In the genomic region with DNA sequence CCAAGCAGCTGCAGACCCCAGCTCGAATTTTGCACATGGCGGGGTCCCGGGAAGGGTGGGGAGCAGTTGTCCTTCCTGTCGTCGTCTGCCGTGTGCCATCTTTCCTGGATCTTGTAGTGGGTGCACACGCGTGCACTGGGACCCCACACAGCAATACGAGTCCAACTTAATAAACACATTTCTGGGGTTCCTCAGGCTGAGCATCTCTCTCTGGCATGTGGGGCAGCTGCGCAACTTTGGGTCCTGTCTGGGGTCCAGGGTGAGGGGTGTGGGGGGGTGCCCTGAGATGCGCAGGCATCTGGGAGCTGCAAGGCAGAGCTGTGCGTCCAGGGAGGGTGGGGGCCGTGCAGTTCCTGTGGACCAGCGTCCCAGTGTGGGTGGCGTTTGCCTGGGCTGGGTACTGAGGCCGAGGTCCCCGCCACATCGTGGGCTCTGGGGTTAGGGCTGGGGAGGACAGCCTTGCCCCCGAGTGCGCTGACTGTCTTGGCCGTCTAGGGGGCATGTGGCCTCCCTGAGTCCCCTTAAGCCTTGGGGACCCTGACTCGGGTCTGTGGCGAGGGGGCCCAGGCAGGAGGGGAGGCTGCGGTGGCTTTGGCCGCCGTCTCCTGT, we compare ENCODE assay signal across 9 cellular contexts. TPM values are rescaled to one million over a fixed set of nuclear protein-coding genes. Genes with fewer than 3 reads are reported as not detected.
DNase-seq lines count a peak whose midpoint lies in the region; ATAC-seq and TF ChIP-seq lines count a peak whose summit lies in the region.
"Had no signal": no experiment of that assay in that cellular context is flagged by ENCODE, and none has a peak within 500 bp of the region (broad histone marks: within the 10 kb centered on the region; RNA-seq: fewer than 3 reads in every experiment).

No MANE protein-coding gene starts in this region.

- TF ChIP-seq POLR2A in upper lobe of left lung (IDR thresholded peaks at IDR 0.05), result no peak

- no peak for TF ChIP-seq EP300 in upper lobe of left lung (IDR thresholded peaks at IDR 0.05)

- no peaks in the 10 kb centered on the region for H3K9me3 ChIP-seq in right atrium auricular region
- no peaks in the 10 kb centered on the region for H3K9me3 ChIP-seq in upper lobe of left lung
- H3K9me3 ChIP-seq: pancreas had no signal

- intact Hi-C loops in left ventricle myocardium superior (cut with micrococcal nuclease), result no loop called here

- DNase-seq in left ventricle myocardium superior, result peak; percentile 37
- no peak for DNase-seq in right atrium auricular region (ENCODE audit: low spot score)
- no peak for DNase-seq in coronary artery (ENCODE audit: low spot score)
- peak in 1 of 2 donors; percentile 67 for DNase-seq in upper lobe of left lung
- no peak for DNase-seq in COLO829 (ENCODE audit: low spot score)
- DNase-seq: dorsolateral prefrontal cortex, NCI-H1930 had no signal

- peaks cover under 1 to 6% of the 10 kb centered on the region in 2 donors for H3K27me3 ChIP-seq in right atrium auricular region
- peaks cover 0 to 7% (median 3%) of the 10 kb centered on the region in 4 donors for H3K27me3 ChIP-seq in upper lobe of left lung

- H3K4me1 ChIP-seq in right atrium auricular region (peaks cover 0 to 24% of the 10 kb centered on the region in 2 donors), upper lobe of left lung (peaks cover 19 to 30% (median 23%) of the 10 kb centered on the region in 4 donors)

- H3K27ac ChIP-seq in right atrium auricular region (no peak overlapping the region), coronary artery (no peak overlapping the region), upper lobe of left lung (peak overlapping the region in 2 of 4 donors; percentile 80 to 89)
- H3K27ac ChIP-seq: dorsolateral prefrontal cortex had no signal

- WGBS in upper lobe of left lung, 2 donors, result 83 to 84% methylated on average over 2 to 19 of the region's 26 CpGs

- H3K36me3 ChIP-seq in right atrium auricular region (no peaks in the 10 kb centered on the region), upper lobe of left lung (peaks cover 0 to 14% (median 7%) of the 10 kb centered on the region in 4 donors)
- H3K36me3 ChIP-seq: pancreas had no signal

- TF ChIP-seq CTCF in right atrium auricular region (IDR thresholded peaks at IDR 0.05), result no peak
- TF ChIP-seq CTCF in coronary artery (IDR thresholded peaks at IDR 0.05), result no peak
- no peak for TF ChIP-seq CTCF in upper lobe of left lung (IDR thresholded peaks at IDR 0.05)

- ATAC-seq in left ventricle myocardium superior (no peak), upper lobe of left lung (ENCODE audit: low FRiP score in 2 of 2) (no peak), HG03521 (IDR thresholded peaks at IDR 0.05; ENCODE audit: unreplicated experiment) (no peak)

- H3K4me3 ChIP-seq in right atrium auricular region, result no peak overlapping the region
- peak overlapping the region; percentile 96 for H3K4me3 ChIP-seq in coronary artery
- H3K4me3 ChIP-seq in upper lobe of left lung, result peak overlapping the region in 3 of 4 donors; percentile 50 to 73 (median 72)

RNA-seq across cellular contexts. Expression of a gene that starts 0.7 kb away (rescaled TPM):
- total RNA-seq in left ventricle myocardium superior (not detected), right atrium auricular region (under 1 TPM in 1 of 2 donors, not detected in 1; 0.59 TPM), upper lobe of left lung (10 to 100 TPM in 1 of 6 donors, 1 to 10 TPM in 5; 1.1 to 11.5 (median 1.6) TPM)

RNA-seq across cellular contexts. Expression of a gene that starts 5.2 kb away (rescaled TPM):
- total RNA-seq in left ventricle myocardium superior (6.6 TPM), right atrium auricular region (1 to 10 TPM; 2.4 to 2.9 TPM), upper lobe of left lung (10 to 100 TPM in 4 of 6 donors, 1 to 10 TPM in 2; 4.7 to 45.1 (median 16.5) TPM)

RNA-seq across cellular contexts. Expression of a gene that starts 6.6 kb away (rescaled TPM):
- 46.8 TPM for total RNA-seq in left ventricle myocardium superior
- 10 to 100 TPM; 29.5 to 38.8 TPM for total RNA-seq in right atrium auricular region
- total RNA-seq in upper lobe of left lung, result 10 to 100 TPM; 28.7 to 66.0 (median 51.0) TPM

RNA-seq across cellular contexts. Expression of a gene that starts 16.3 kb away (rescaled TPM):
- total RNA-seq in left ventricle myocardium superior, result 187 TPM
- total RNA-seq in right atrium auricular region, result 10 to 100 TPM; 22.0 to 61.8 TPM
- total RNA-seq in upper lobe of left lung, result 1 to 10 TPM in 1 of 6 donors, under 1 TPM in 3, not detected in 2; 0.15 to 1.0 (median 0.36) TPM

RNA-seq across cellular contexts. Expression of a gene that starts 34.3 kb away (rescaled TPM):
- total RNA-seq in left ventricle myocardium superior (39.4 TPM), right atrium auricular region (10 to 100 TPM; 31.8 to 68.4 TPM), upper lobe of left lung (10 to 100 TPM; 26.5 to 55.0 (median 35.0) TPM)

Comparison
In these comparisons a context has a peak if more than half of its experiments do, and no peak if none do; other contexts are left out.
1. H3K4me3 ChIP-seq: peak in coronary artery (single experiment) and upper lobe of left lung (3 of 4); none in right atrium auricular region (0 of 2).